ENCODE assay signal across 8 cellular contexts in the genomic region with DNA sequence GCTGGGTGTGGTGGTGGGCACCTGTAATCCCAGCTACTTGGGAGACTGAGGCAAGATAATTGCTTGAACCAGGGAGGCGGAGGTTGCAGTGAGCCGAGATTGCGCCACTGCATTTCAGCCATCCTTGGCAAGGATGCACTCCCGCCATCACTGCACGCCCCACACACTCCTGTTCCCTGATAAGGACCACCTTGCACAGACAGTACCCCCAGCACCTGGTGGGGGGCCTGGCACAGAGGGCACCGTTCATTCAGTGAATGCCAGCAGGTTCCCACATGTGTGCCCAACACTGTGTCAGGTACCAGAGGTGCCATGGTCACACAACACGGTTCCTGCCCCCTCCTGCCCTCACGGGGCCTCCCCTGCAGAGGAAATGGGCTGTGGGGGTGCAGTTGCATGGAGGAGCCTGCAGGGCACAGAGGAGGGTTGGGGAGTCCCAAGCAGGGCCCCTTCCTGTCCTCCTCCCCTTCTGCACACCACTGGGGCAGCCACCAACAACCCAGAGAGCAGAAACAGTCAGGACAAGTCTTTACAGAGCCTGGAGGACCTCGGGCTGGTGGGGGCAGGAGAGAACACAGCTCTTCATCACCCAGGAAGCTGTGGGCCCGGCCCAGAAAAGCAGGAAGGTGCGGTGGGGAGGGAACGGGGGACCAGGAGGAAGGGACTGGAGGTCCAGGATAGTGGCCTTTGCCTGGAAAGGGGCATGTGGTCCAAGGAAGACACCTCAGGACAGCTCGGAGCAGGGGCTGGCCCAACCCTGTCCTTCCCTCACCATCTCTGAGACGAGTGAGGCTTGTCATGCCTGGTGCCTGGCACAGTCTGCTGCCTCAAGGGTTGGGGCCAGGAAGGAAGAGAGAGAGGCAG. TPM values are rescaled to one million over a fixed set of nuclear protein-coding genes. Genes with fewer than 3 reads are reported as not detected.
DNase-seq lines count a peak whose midpoint lies in the region; ATAC-seq, FAIRE-seq and TF ChIP-seq lines count a peak whose summit lies in the region.

No MANE protein-coding gene starts in this region.

- DNase-seq in GDM1 (lab: John Stamatoyannopoulos, UW) (peak; percentile 5), epithelial cell of esophagus (ENCODE audit: low read depth) (peak; percentile 55), DMS53 treated with DMSO at 0.1 percent for 48 hours (lab: John Stamatoyannopoulos, UW; ENCODE audit: unreplicated experiment) (no peak), LoVo (ENCODE audit: low spot score) (no peak), foreskin fibroblast (no peak), small intestine (no peak)

- no peaks in the 10 kb centered on the region for H3K9me3 Mint-ChIP-seq in T-helper 1 cell treated with Interleukin-12 subunit alpha and Interleukin-12 subunit beta and Interleukin-4 antibody, amounts not matched to agents 30 μg/mL and 1 μg/mL, for 36 hours

- H3K27me3 Mint-ChIP-seq in T-helper 1 cell treated with Interleukin-12 subunit alpha and Interleukin-12 subunit beta and Interleukin-4 antibody, amounts not matched to agents 30 μg/mL and 1 μg/mL, for 36 hours (ENCODE audit: low read depth) = peaks cover under 1% of the 10 kb centered on the region

- no peak overlapping the region for H3K27ac ChIP-seq in small intestine (ENCODE audit: low read depth in 1 of 2, low read length in 1 of 2)

- no peaks in the 10 kb centered on the region for H3K36me3 ChIP-seq in small intestine (ENCODE audit: control insufficient read depth in 2 of 2, insufficient read depth in 2 of 2, low read length in 2 of 2)

- no peaks in the 10 kb centered on the region for H3K4me1 ChIP-seq in small intestine (ENCODE audit: control insufficient read depth in 2 of 2, insufficient read depth in 1 of 2, low read depth in 1 of 2, low read length in 1 of 2)

- 63 to 76% (median 66%) methylated on average over 14 of the region's 14 CpGs for WGBS in small intestine, 3 donors

- ATAC-seq in GM21576 (IDR thresholded peaks at IDR 0.05; ENCODE audit: unreplicated experiment) = peak; percentile 65

- no peaks in the 10 kb centered on the region for H3K9me3 ChIP-seq in small intestine (ENCODE audit: control insufficient read depth, low read depth)

- peak; percentile 33 for TF ChIP-seq CTCF in epithelial cell of esophagus (IDR thresholded peaks at IDR 0.05; ENCODE audit: insufficient read depth, low read depth, low read length, missing control alignments)
- no peak for TF ChIP-seq CTCF in foreskin fibroblast (IDR thresholded peaks at IDR 0.05; ENCODE audit: low read depth, low read length)

- peaks cover 28% of the 10 kb centered on the region for H3K4me1 Mint-ChIP-seq in T-helper 1 cell treated with Interleukin-12 subunit alpha and Interleukin-12 subunit beta and Interleukin-4 antibody, amounts not matched to agents 30 μg/mL and 1 μg/mL, for 36 hours (ENCODE audit: low read depth)

- peak overlapping the region; percentile 75 for H3K27ac Mint-ChIP-seq in T-helper 1 cell treated with Interleukin-12 subunit alpha and Interleukin-12 subunit beta and Interleukin-4 antibody, amounts not matched to agents 30 μg/mL and 1 μg/mL, for 36 hours

- no peak for FAIRE-seq in small intestine (lab: Jason Lieb, UNC)

- no peaks in the 10 kb centered on the region for H3K27me3 ChIP-seq in small intestine (ENCODE audit: control insufficient read depth in 2 of 2, insufficient read depth in 2 of 2, low read length in 2 of 2)

- H3K4me3 ChIP-seq in epithelial cell of esophagus (ENCODE audit: low read length) = no peak overlapping the region
- H3K4me3 ChIP-seq in foreskin fibroblast (ENCODE audit: low read depth in 1 of 2, low read length in 2 of 2) = no peak overlapping the region
- H3K4me3 ChIP-seq in small intestine (ENCODE audit: low read depth in 1 of 2, low read length in 2 of 2) = no peak overlapping the region

- peak overlapping the region; percentile 16 for H3K4me3 Mint-ChIP-seq in T-helper 1 cell treated with Interleukin-12 subunit alpha and Interleukin-12 subunit beta and Interleukin-4 antibody, amounts not matched to agents 30 μg/mL and 1 μg/mL, for 36 hours

- H3K36me3 Mint-ChIP-seq in T-helper 1 cell treated with Interleukin-12 subunit alpha and Interleukin-12 subunit beta and Interleukin-4 antibody, amounts not matched to agents 30 μg/mL and 1 μg/mL, for 36 hours (ENCODE audit: low read depth) = no peaks in the 10 kb centered on the region

RNA-seq across cellular contexts. Expression of a gene that starts 7.1 kb away (rescaled TPM):
- polyA plus RNA-seq in small intestine = under 1 TPM in 1 of 3 donors, not detected in 2; 0.06 TPM

RNA-seq across cellular contexts. Expression of a gene that starts 23.1 kb away (rescaled TPM):
- polyA plus RNA-seq in small intestine = 1 to 10 TPM in 2 of 3 donors, not detected in 1; 1.1 to 1.8 TPM

Comparison
In these comparisons a context has a peak if more than half of its experiments do, and no peak if none do; other contexts are left out.
1. DNase-seq: peak in GDM1 (single experiment) and epithelial cell of esophagus (single experiment); none in DMS53 treated with DMSO at 0.1 percent for 48 hours (single experiment), LoVo (single experiment), foreskin fibroblast (0 of 2) and small intestine (single experiment).